Comparison of ENCODE assay signal across 17 cellular contexts in the genomic region with DNA sequence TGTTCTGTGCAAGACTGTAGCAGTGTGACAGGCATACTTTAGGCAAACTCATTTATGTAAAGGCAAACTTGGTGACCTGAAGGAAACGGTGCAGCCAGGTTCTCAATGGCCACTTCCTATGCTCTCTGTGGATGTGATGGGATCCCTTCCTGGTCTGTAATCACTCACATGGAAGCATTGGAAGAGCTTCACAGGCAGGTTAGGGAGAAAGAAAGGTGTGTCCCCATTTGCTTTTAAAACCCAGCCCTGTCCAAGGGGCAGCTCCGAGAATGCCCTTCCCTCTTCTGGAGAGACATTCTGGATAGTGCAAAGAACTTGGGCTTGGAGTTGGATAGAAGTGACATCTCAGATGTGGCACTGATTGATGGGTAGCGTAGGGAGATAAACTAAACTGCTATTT.
"Had no signal": no experiment of that assay in that cellular context is flagged by ENCODE, and none has a peak within 500 bp of the region (broad histone marks: within the 10 kb centered on the region; RNA-seq: fewer than 3 reads in every experiment).

No MANE protein-coding gene starts in this region.

- H3K27me3 Mint-ChIP-seq: dendritic cell treated with granulocyte-macrophage colony-stimulating factor and Interleukin-4, amounts not matched to agents 40 ng/mL and 50 ng/mL, for 4 days; effector memory CD8-positive, alpha-beta T cell; naive thymus-derived CD4-positive, alpha-beta T cell; stimulated activated naive B cell treated with anti-CD40 and anti-IgM and Interleukin-4, amounts not matched to agents 10 μg/mL and 1 μg/mL and 100 μg/mL, for 72 hours; stimulated activated naive CD8-positive, alpha-beta T cell treated with anti-CD3 and anti-CD28 coated beads, Interleukin-15, amount 100 ng/mL, for 72 hours had no signal

- H3K27ac ChIP-seq: foreskin keratinocyte, neutrophil, psoas muscle, right lobe of liver, spleen, thoracic aorta, transverse colon had no signal

- H3K9me3 Mint-ChIP-seq: dendritic cell treated with granulocyte-macrophage colony-stimulating factor and Interleukin-4, amounts not matched to agents 40 ng/mL and 50 ng/mL, for 4 days; effector memory CD8-positive, alpha-beta T cell; naive thymus-derived CD4-positive, alpha-beta T cell; stimulated activated naive B cell treated with anti-CD40 and anti-IgM and Interleukin-4, amounts not matched to agents 10 μg/mL and 1 μg/mL and 100 μg/mL, for 72 hours; stimulated activated naive CD8-positive, alpha-beta T cell treated with anti-CD3 and anti-CD28 coated beads, Interleukin-15, amount 100 ng/mL, for 72 hours had no signal

- H3K4me3 Mint-ChIP-seq: dendritic cell treated with granulocyte-macrophage colony-stimulating factor and Interleukin-4, amounts not matched to agents 40 ng/mL and 50 ng/mL, for 4 days; effector memory CD8-positive, alpha-beta T cell; naive thymus-derived CD4-positive, alpha-beta T cell; stimulated activated naive B cell treated with anti-CD40 and anti-IgM and Interleukin-4, amounts not matched to agents 10 μg/mL and 1 μg/mL and 100 μg/mL, for 72 hours; stimulated activated naive CD8-positive, alpha-beta T cell treated with anti-CD3 and anti-CD28 coated beads, Interleukin-15, amount 100 ng/mL, for 72 hours had no signal

- H3K27ac Mint-ChIP-seq: dendritic cell treated with granulocyte-macrophage colony-stimulating factor and Interleukin-4, amounts not matched to agents 40 ng/mL and 50 ng/mL, for 4 days; stimulated activated naive CD8-positive, alpha-beta T cell treated with anti-CD3 and anti-CD28 coated beads, Interleukin-15, amount 100 ng/mL, for 72 hours had no signal

- ATAC-seq: effector memory CD8-positive, alpha-beta T cell; foreskin keratinocyte; naive thymus-derived CD4-positive, alpha-beta T cell; psoas muscle; right lobe of liver; stimulated activated naive B cell treated with anti-CD40 and anti-IgM and Interleukin-4, amounts not matched to agents 10 μg/mL and 1 μg/mL and 100 μg/mL, for 72 hours; stimulated activated naive CD8-positive, alpha-beta T cell treated with anti-CD3 and anti-CD28 coated beads, Interleukin-15, amount 100 ng/mL, for 72 hours had no signal

- H3K4me1 ChIP-seq: foreskin keratinocyte, psoas muscle, right lobe of liver, transverse colon had no signal

- H3K9me3 ChIP-seq: neutrophil, psoas muscle, right lobe of liver, spleen, thoracic aorta, transverse colon had no signal

- H3K4me3 ChIP-seq: psoas muscle, right lobe of liver, spleen, thoracic aorta, transverse colon had no signal

- H3K27me3 ChIP-seq: foreskin keratinocyte, neutrophil, right lobe of liver, spleen, transverse colon had no signal

- DNase-seq: effector memory CD8-positive, alpha-beta T cell; foreskin keratinocyte; mesendoderm; naive thymus-derived CD4-positive, alpha-beta T cell; psoas muscle; retina; right lobe of liver; spleen; stimulated activated CD4-positive, alpha-beta T cell treated with anti-CD3 and anti-CD28 coated beads, Interleukin-15, amount 100 ng/mL, for 24 hours; stimulated activated CD4-positive, alpha-beta T cell treated with anti-CD3 and anti-CD28 coated beads, Interleukin-1b, Interleukin-23, amount 100 ng/mL, for 48 hours; stimulated activated CD4-positive, alpha-beta T cell treated with anti-CD3 and anti-CD28 coated beads, Interleukin-4, amount 100 ng/mL, for 24 hours; stimulated activated naive B cell treated with anti-CD40 and anti-IgM and Interleukin-4, amounts not matched to agents 10 μg/mL and 1 μg/mL and 100 μg/mL, for 72 hours; stimulated activated naive CD8-positive, alpha-beta T cell treated with anti-CD3 and anti-CD28 coated beads, Interleukin-15, amount 100 ng/mL, for 72 hours; transverse colon had no signal
